1 cellular context compared by ENCODE assay signal in the genomic region with DNA sequence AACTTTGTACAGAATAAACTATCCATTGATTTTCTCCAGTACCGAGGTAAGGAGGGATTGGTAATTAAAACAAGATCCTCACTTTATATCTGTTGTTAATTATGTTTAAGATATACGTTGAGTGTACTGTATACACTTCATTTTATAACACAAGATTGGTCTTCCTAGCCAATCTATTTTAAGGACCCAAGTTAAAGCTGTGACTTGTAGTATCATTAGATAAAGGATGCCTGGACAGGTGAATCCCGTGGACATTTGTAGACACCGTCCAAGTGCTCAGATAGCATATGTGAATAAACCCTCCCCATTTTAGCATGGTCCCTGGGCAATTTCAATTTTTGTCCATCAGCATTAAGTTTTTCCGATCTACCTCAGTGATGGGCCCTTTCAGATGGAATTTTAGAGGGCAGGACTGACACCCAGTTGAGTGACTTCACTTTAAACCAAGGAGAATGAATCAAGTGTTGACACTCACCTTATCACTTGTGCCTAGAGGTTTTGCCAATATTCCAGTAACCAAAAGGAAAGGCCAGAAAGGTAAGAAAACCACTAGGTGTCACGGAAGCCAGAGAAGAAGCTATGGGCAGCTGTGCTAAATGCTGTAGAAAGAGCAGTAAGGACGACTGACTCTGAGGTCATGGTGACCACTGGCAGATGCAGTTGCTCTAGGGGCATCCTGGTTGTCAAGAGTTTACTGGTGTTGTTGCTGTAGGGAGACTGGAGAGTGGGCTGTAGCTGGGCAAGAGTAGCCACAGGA.
A peak's percentile ranks its signal among the peaks of the same experiment; 100 is the strongest.
TF ChIP-seq lines count a peak whose summit lies in the region.

No MANE protein-coding gene starts in this region.

TF ChIP-seq in HepG2, 621 proteins besides CTCF, POLR2A, EP300 and RAD21 (continued from another document and continues in another):
- TF ChIP-seq HES4 (CRISPR knock-in tag; IDR thresholded peaks at IDR 0.05; ENCODE audit: borderline replicate concordance), result no peak
- no peak; the same call in 1 of the 2 replicates for TF ChIP-seq ZNF326 (CRISPR knock-in tag; IDR thresholded peaks at IDR 0.05; ENCODE audit: borderline replicate concordance)
- TF ChIP-seq, protein P1, sequence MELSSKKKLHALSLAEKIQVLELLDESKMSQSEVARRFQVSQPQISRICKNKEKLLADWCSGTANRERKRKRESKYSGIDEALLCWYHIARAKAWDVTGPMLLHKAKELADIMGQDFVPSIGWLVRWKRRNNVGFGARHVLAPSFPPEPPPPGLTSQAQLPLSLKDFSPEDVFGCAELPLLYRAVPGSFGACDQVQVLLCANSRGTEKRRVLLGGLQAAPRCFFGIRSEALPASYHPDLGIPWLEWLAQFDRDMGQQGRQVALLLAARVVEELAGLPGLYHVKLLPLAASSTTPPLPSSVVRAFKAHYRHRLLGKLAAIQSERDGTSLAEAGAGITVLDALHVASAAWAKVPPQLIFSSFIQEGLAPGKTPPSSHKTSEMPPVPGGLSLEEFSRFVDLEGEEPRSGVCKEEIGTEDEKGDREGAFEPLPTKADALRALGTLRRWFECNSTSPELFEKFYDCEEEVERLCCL (CRISPR knock-in tag; IDR thresholded peaks at IDR 0.05; ENCODE audit: borderline replicate concordance), result no peak
- TF ChIP-seq, protein P2, sequence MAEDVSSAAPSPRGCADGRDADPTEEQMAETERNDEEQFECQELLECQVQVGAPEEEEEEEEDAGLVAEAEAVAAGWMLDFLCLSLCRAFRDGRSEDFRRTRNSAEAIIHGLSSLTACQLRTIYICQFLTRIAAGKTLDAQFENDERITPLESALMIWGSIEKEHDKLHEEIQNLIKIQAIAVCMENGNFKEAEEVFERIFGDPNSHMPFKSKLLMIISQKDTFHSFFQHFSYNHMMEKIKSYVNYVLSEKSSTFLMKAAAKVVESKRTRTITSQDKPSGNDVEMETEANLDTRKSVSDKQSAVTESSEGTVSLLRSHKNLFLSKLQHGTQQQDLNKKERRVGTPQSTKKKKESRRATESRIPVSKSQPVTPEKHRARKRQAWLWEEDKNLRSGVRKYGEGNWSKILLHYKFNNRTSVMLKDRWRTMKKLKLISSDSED (CRISPR knock-in tag; IDR thresholded peaks at IDR 0.05), result no peak
- TF ChIP-seq, protein P3, sequence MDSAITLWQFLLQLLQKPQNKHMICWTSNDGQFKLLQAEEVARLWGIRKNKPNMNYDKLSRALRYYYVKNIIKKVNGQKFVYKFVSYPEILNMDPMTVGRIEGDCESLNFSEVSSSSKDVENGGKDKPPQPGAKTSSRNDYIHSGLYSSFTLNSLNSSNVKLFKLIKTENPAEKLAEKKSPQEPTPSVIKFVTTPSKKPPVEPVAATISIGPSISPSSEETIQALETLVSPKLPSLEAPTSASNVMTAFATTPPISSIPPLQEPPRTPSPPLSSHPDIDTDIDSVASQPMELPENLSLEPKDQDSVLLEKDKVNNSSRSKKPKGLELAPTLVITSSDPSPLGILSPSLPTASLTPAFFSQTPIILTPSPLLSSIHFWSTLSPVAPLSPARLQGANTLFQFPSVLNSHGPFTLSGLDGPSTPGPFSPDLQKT (CRISPR knock-in tag; IDR thresholded peaks at IDR 0.05; ENCODE audit: borderline replicate concordance), result no peak
- TF ChIP-seq ZSCAN29 (CRISPR knock-in tag; conservative IDR thresholded peaks at IDR 0.05), result no peak
- TF ChIP-seq SATB2 (CRISPR knock-in tag; IDR thresholded peaks at IDR 0.05), result no peak
- no peak for TF ChIP-seq KMT2B (CRISPR knock-in tag; IDR thresholded peaks at IDR 0.05)
- no peak for TF ChIP-seq ZNF251 (CRISPR knock-in tag; IDR thresholded peaks at IDR 0.05)
- no peak for TF ChIP-seq HDAC6 (IDR thresholded peaks at IDR 0.05; ENCODE audit: low read depth, low read length)
- peak; percentile 35; the same call in 1 of the 2 replicates for TF ChIP-seq ZMAT3 (CRISPR knock-in tag; conservative IDR thresholded peaks at IDR 0.05)
- no peak for TF ChIP-seq ETV5 (CRISPR knock-in tag; IDR thresholded peaks at IDR 0.05; ENCODE audit: borderline replicate concordance)
- TF ChIP-seq, protein P4, sequence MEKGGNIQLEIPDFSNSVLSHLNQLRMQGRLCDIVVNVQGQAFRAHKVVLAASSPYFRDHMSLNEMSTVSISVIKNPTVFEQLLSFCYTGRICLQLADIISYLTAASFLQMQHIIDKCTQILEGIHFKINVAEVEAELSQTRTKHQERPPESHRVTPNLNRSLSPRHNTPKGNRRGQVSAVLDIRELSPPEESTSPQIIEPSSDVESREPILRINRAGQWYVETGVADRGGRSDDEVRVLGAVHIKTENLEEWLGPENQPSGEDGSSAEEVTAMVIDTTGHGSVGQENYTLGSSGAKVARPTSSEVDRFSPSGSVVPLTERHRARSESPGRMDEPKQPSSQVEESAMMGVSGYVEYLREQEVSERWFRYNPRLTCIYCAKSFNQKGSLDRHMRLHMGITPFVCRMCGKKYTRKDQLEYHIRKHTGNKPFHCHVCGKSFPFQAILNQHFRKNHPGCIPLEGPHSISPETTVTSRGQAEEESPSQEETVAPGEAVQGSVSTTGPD (CRISPR knock-in tag; IDR thresholded peaks at IDR 0.05), result no peak
- TF ChIP-seq, protein P5, sequence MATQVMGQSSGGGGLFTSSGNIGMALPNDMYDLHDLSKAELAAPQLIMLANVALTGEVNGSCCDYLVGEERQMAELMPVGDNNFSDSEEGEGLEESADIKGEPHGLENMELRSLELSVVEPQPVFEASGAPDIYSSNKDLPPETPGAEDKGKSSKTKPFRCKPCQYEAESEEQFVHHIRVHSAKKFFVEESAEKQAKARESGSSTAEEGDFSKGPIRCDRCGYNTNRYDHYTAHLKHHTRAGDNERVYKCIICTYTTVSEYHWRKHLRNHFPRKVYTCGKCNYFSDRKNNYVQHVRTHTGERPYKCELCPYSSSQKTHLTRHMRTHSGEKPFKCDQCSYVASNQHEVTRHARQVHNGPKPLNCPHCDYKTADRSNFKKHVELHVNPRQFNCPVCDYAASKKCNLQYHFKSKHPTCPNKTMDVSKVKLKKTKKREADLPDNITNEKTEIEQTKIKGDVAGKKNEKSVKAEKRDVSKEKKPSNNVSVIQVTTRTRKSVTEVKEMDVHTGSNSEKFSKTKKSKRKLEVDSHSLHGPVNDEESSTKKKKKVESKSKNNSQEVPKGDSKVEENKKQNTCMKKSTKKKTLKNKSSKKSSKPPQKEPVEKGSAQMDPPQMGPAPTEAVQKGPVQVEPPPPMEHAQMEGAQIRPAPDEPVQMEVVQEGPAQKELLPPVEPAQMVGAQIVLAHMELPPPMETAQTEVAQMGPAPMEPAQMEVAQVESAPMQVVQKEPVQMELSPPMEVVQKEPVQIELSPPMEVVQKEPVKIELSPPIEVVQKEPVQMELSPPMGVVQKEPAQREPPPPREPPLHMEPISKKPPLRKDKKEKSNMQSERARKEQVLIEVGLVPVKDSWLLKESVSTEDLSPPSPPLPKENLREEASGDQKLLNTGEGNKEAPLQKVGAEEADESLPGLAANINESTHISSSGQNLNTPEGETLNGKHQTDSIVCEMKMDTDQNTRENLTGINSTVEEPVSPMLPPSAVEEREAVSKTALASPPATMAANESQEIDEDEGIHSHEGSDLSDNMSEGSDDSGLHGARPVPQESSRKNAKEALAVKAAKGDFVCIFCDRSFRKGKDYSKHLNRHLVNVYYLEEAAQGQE (IDR thresholded peaks at IDR 0.05; ENCODE audit: borderline replicate concordance in 1 of 2, low read depth in 1 of 2, low read length in 2 of 2), result no peak; a peak in 1 of 4 replicates
- TF ChIP-seq MXI1 (IDR thresholded peaks at IDR 0.05; ENCODE audit: borderline replicate concordance, low read depth, low read length), result no peak
- TF ChIP-seq, protein P6, sequence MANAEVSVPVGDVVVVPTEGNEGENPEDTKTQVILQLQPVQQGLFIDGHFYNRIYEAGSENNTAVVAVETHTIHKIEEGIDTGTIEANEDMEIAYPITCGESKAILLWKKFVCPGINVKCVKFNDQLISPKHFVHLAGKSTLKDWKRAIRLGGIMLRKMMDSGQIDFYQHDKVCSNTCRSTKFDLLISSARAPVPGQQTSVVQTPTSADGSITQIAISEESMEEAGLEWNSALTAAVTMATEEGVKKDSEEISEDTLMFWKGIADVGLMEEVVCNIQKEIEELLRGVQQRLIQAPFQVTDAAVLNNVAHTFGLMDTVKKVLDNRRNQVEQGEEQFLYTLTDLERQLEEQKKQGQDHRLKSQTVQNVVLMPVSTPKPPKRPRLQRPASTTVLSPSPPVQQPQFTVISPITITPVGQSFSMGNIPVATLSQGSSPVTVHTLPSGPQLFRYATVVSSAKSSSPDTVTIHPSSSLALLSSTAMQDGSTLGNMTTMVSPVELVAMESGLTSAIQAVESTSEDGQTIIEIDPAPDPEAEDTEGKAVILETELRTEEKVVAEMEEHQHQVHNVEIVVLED (CRISPR knock-in tag; IDR thresholded peaks at IDR 0.05; ENCODE audit: borderline replicate concordance), result peak; percentile 21; the same call in 1 of the 2 replicates
- TF ChIP-seq, protein P7, sequence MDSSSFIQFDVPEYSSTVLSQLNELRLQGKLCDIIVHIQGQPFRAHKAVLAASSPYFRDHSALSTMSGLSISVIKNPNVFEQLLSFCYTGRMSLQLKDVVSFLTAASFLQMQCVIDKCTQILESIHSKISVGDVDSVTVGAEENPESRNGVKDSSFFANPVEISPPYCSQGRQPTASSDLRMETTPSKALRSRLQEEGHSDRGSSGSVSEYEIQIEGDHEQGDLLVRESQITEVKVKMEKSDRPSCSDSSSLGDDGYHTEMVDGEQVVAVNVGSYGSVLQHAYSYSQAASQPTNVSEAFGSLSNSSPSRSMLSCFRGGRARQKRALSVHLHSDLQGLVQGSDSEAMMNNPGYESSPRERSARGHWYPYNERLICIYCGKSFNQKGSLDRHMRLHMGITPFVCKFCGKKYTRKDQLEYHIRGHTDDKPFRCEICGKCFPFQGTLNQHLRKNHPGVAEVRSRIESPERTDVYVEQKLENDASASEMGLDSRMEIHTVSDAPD (CRISPR knock-in tag; IDR thresholded peaks at IDR 0.05), result no peak
- TF ChIP-seq, protein P8, sequence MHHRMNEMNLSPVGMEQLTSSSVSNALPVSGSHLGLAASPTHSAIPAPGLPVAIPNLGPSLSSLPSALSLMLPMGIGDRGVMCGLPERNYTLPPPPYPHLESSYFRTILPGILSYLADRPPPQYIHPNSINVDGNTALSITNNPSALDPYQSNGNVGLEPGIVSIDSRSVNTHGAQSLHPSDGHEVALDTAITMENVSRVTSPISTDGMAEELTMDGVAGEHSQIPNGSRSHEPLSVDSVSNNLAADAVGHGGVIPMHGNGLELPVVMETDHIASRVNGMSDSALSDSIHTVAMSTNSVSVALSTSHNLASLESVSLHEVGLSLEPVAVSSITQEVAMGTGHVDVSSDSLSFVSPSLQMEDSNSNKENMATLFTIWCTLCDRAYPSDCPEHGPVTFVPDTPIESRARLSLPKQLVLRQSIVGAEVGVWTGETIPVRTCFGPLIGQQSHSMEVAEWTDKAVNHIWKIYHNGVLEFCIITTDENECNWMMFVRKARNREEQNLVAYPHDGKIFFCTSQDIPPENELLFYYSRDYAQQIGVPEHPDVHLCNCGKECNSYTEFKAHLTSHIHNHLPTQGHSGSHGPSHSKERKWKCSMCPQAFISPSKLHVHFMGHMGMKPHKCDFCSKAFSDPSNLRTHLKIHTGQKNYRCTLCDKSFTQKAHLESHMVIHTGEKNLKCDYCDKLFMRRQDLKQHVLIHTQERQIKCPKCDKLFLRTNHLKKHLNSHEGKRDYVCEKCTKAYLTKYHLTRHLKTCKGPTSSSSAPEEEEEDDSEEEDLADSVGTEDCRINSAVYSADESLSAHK (CRISPR knock-in tag; IDR thresholded peaks at IDR 0.05; ENCODE audit: borderline replicate concordance), result no peak
- no peak for TF ChIP-seq NR2C2 (CRISPR knock-in tag; IDR thresholded peaks at IDR 0.05; ENCODE audit: borderline replicate concordance)
- TF ChIP-seq, protein P9, sequence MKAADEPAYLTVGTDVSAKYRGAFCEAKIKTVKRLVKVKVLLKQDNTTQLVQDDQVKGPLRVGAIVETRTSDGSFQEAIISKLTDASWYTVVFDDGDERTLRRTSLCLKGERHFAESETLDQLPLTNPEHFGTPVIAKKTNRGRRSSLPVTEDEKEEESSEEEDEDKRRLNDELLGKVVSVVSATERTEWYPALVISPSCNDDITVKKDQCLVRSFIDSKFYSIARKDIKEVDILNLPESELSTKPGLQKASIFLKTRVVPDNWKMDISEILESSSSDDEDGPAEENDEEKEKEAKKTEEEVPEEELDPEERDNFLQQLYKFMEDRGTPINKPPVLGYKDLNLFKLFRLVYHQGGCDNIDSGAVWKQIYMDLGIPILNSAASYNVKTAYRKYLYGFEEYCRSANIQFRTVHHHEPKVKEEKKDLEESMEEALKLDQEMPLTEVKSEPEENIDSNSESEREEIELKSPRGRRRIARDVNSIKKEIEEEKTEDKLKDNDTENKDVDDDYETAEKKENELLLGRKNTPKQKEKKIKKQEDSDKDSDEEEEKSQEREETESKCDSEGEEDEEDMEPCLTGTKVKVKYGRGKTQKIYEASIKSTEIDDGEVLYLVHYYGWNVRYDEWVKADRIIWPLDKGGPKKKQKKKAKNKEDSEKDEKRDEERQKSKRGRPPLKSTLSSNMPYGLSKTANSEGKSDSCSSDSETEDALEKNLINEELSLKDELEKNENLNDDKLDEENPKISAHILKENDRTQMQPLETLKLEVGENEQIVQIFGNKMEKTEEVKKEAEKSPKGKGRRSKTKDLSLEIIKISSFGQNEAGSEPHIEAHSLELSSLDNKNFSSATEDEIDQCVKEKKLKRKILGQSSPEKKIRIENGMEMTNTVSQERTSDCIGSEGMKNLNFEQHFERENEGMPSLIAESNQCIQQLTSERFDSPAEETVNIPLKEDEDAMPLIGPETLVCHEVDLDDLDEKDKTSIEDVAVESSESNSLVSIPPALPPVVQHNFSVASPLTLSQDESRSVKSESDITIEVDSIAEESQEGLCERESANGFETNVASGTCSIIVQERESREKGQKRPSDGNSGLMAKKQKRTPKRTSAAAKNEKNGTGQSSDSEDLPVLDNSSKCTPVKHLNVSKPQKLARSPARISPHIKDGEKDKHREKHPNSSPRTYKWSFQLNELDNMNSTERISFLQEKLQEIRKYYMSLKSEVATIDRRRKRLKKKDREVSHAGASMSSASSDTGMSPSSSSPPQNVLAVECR (CRISPR knock-in tag; IDR thresholded peaks at IDR 0.05; ENCODE audit: borderline replicate concordance), result no peak
- no peak for TF ChIP-seq SMAD9 (CRISPR knock-in tag; IDR thresholded peaks at IDR 0.05)
- no peak for TF ChIP-seq ZBTB7A (CRISPR knock-in tag; IDR thresholded peaks at IDR 0.05)
- TF ChIP-seq FIP1L1 (IDR thresholded peaks at IDR 0.05; ENCODE audit: borderline replicate concordance, insufficient read depth, low read depth, low read length), result peak; percentile 51; the same call in 1 of the 2 replicates
- peak; percentile 32; the same call in 1 of the 2 replicates for TF ChIP-seq ZNF7 (CRISPR knock-in tag; IDR thresholded peaks at IDR 0.05)
- no peak; the same call in 1 of the 2 replicates for TF ChIP-seq MED1 (CRISPR knock-in tag; IDR thresholded peaks at IDR 0.05)
- TF ChIP-seq ZMYM3 (CRISPR knock-in tag; IDR thresholded peaks at IDR 0.05), result no peak
- no peak for TF ChIP-seq ZFP82 (CRISPR knock-in tag; IDR thresholded peaks at IDR 0.05; ENCODE audit: borderline replicate concordance)
- TF ChIP-seq ZNF230 (CRISPR knock-in tag; IDR thresholded peaks at IDR 0.05), result no peak
- TF ChIP-seq ZNF451 (CRISPR knock-in tag; IDR thresholded peaks at IDR 0.05), result 0 out of 2 replicates have a peak, but pooled peaks have one; percentile 33
- 0 out of 2 replicates have a peak, but pooled peaks have one; percentile 58 for TF ChIP-seq CHCHD3 (CRISPR knock-in tag; IDR thresholded peaks at IDR 0.05)
- no peak for TF ChIP-seq KDM5A (IDR thresholded peaks at IDR 0.05; ENCODE audit: borderline replicate concordance, low read length)
- peak; percentile 0; the same call in 1 of the 2 replicates for TF ChIP-seq KAT8 (CRISPR knock-in tag; IDR thresholded peaks at IDR 0.05)
- TF ChIP-seq FLYWCH1 (CRISPR knock-in tag; IDR thresholded peaks at IDR 0.05), result no peak
- TF ChIP-seq FOXM1 (CRISPR knock-in tag; IDR thresholded peaks at IDR 0.05), result no peak
- no peak for TF ChIP-seq MEIS2 (CRISPR knock-in tag; IDR thresholded peaks at IDR 0.05)
- peak; percentile 9; the same call in 1 of the 2 replicates for TF ChIP-seq FOSL2 (CRISPR knock-in tag; IDR thresholded peaks at IDR 0.05)
